ENCODE assay signal across 10 cellular contexts in the genomic region with DNA sequence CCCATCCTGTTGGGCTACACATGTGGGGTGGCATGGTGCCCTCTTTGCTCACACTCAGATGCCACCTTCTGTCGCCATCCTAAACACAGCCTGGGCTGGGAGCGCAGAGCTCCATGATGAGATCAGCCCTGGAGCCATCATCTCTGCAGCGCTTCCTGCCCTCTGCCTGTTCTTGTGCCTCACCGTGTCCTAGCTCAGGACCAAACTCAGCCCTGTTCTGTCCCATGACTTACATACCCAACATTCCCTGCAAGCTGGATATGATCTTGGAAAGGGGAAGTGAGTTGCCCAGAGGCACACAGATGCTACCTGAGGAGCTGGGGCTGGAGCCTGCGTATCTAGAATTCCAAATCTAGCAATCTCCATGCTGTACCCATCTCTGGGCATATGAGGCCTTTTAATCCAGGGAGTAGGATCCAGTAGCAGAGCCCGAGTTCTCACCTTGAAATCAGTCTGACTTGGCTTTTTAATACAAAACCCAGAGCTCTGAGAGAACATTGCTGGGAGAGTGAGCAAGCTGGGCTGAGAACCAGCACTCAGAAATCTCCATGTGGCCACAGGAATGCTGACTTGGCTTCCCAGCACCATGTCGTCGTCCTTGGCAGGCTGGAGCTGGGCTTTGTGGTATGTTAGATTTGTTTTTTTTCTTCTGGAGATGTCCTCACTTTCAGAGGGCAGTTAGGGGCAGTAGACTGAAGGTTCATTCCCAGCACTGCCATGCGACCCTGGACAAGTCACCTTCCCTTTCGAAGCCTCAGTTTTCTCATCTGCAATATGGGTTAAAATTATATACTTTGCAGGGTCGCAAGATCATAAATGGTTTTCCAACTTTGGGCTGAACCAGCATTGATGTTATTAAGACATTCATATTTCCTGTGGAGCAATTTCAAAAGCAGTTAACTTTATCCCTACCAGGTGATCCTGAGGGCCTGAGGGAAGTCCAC. TPM values are rescaled to one million over a fixed set of nuclear protein-coding genes. Genes with fewer than 3 reads are reported as not detected.
DNase-seq lines count a peak whose midpoint lies in the region.
"Had no signal": no experiment of that assay in that cellular context is flagged by ENCODE, and none has a peak within 500 bp of the region (broad histone marks: within the 10 kb centered on the region; RNA-seq: fewer than 3 reads in every experiment).

No MANE protein-coding gene starts in this region.

- DNase-seq in A172 (ENCODE audit: low spot score) (peak; percentile 65), M059J (ENCODE audit: low read depth) (peak; percentile 91), epidermal melanocyte (ENCODE audit: insufficient read length, low spot score) (peak; percentile 92), mucosa of gallbladder (ENCODE audit: low spot score) (peak; percentile 66), HT-29 (ENCODE audit: low spot score) (no peak), NCI-H146 treated with DMSO at 0.1 percent for 48 hours (lab: John Stamatoyannopoulos, UW; ENCODE audit: unreplicated experiment) (no peak), NCI-H1930 (lab: John Stamatoyannopoulos, UW) (no peak), HuH-7 (ENCODE audit: low spot score) (no peak)
- DNase-seq: NCI-H2107, T-helper 2 cell had no signal

RNA-seq across cellular contexts. Expression of gene ALPL, which starts 2.6 kb away (rescaled TPM):
- total RNA-seq in A172 (2014; rRNA removed; shearing (Covaris generic)): 0.19 TPM in 1 of 2 replicates, not detected in the other
- total RNA-seq in M059J (2014; rRNA removed; shearing (Covaris generic)): 0.71 TPM in 1 of 2 replicates, not detected in the other
- total RNA-seq in mucosa of gallbladder: 4.0 TPM
- total RNA-seq in HT-29 (2014; rRNA removed; shearing (Covaris generic)): not detected in 2 replicates

Comparison
In these comparisons a context has a peak if more than half of its experiments do, and no peak if none do; other contexts are left out.
1. DNase-seq: peak in A172 (single experiment), M059J (single experiment), epidermal melanocyte (single experiment) and mucosa of gallbladder (single experiment); none in HT-29 (single experiment), NCI-H146 treated with DMSO at 0.1 percent for 48 hours (single experiment), NCI-H1930 (0 of 2) and HuH-7 (single experiment).